In the genomic region with DNA sequence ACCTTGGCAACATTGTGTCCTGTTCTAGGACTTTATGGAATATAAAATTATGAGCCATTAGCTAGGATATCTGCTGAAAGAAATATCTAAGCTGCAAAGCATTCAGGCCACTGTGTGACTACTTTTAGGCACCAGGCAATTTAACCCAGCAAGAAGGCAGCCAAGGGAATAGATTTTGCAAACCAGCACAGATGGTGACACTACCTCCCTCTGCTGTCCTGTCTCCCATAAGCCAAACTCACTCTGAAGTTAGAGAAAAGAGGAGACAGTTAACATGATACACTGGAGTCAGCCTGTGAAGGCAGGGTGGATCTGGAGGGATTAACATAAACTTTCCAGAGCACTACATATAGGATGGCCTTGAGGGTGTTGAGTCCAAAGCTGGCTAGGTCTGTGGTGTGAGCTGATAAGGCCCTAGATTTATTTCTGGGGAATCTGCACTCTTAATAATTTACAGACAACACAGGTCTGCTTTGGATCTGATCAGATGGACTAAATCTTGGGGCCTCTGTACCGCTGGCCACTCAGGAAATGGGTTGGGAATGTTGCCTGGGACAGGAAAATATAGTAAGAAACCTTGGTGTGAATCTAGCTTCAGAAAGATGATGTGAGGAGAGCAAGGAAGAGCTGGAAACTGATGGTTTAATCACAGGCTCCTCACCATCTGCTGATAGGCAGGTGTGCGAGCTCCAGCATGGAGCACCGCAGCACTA, we compare ENCODE assay signal across 12 cellular contexts.
A peak's percentile ranks its signal among the peaks of the same experiment; 100 is the strongest.
DNase-seq lines count a peak whose midpoint lies in the region; ATAC-seq and TF ChIP-seq lines count a peak whose summit lies in the region.
"Had no signal": no experiment of that assay in that cellular context is flagged by ENCODE, and none has a peak within 500 bp of the region (broad histone marks: within the 10 kb centered on the region; RNA-seq: fewer than 3 reads in every experiment).

No MANE protein-coding gene starts in this region.

- no peaks in the 10 kb centered on the region for H3K79me2 ChIP-seq in hepatocyte

- no peaks in the 10 kb centered on the region for H3K9me2 ChIP-seq in hepatocyte (replicated peaks; ENCODE audit: insufficient read depth)

- H3K9me3 Mint-ChIP-seq in activated T-helper 1 cell treated with anti-CD3 and anti-CD28 coated beads, Interleukin-12 subunit alpha, Interleukin-12 subunit beta, Interleukin-2, Interleukin-4 antibody, amounts not matched to agents 30 ng/mL and 10 ng/mL and 1 ng/mL, durations not matched to agents 14 hours and 24 hours and 36 hours, result no peaks in the 10 kb centered on the region

- H3K4me3 ChIP-seq in foreskin fibroblast (ENCODE audit: low read depth in 1 of 2, low read length in 2 of 2) (no peak overlapping the region), hepatocyte (no peak overlapping the region)
- H3K4me3 ChIP-seq: colonic mucosa, thoracic aorta had no signal

- no peak overlapping the region for H3K27ac ChIP-seq in hepatocyte
- H3K27ac ChIP-seq: thoracic aorta had no signal

- peak overlapping the region; percentile 3 for H3K27ac Mint-ChIP-seq in activated T-helper 1 cell treated with anti-CD3 and anti-CD28 coated beads, Interleukin-12 subunit alpha, Interleukin-12 subunit beta, Interleukin-2, Interleukin-4 antibody, amounts not matched to agents 30 ng/mL and 10 ng/mL and 1 ng/mL, durations not matched to agents 14 hours and 24 hours and 36 hours

- no peak overlapping the region for H2AFZ ChIP-seq in hepatocyte

- H3K36me3 ChIP-seq in hepatocyte (replicated peaks; ENCODE audit: insufficient read depth, low read depth), result no peaks in the 10 kb centered on the region
- H3K36me3 ChIP-seq: colonic mucosa, thoracic aorta had no signal

- H3K9me3 ChIP-seq in hepatocyte (ENCODE audit: low read depth), result no peaks in the 10 kb centered on the region
- H3K9me3 ChIP-seq: Caco-2, colonic mucosa, thoracic aorta had no signal

- H4K20me1 ChIP-seq in hepatocyte (ENCODE audit: insufficient read depth, poor library complexity, severe bottlenecking), result no peaks in the 10 kb centered on the region

- no peaks in the 10 kb centered on the region for H3K4me1 ChIP-seq in hepatocyte (ENCODE audit: insufficient read depth)
- H3K4me1 ChIP-seq: colonic mucosa had no signal

- peaks cover 19% of the 10 kb centered on the region for H3K4me1 Mint-ChIP-seq in activated T-helper 1 cell treated with anti-CD3 and anti-CD28 coated beads, Interleukin-12 subunit alpha, Interleukin-12 subunit beta, Interleukin-2, Interleukin-4 antibody, amounts not matched to agents 30 ng/mL and 10 ng/mL and 1 ng/mL, durations not matched to agents 14 hours and 24 hours and 36 hours (ENCODE audit: low read depth)

- no peak overlapping the region for H3K4me3 Mint-ChIP-seq in activated T-helper 1 cell treated with anti-CD3 and anti-CD28 coated beads, Interleukin-12 subunit alpha, Interleukin-12 subunit beta, Interleukin-2, Interleukin-4 antibody, amounts not matched to agents 30 ng/mL and 10 ng/mL and 1 ng/mL, durations not matched to agents 14 hours and 24 hours and 36 hours

- H3K27me3 Mint-ChIP-seq in activated T-helper 1 cell treated with anti-CD3 and anti-CD28 coated beads, Interleukin-12 subunit alpha, Interleukin-12 subunit beta, Interleukin-2, Interleukin-4 antibody, amounts not matched to agents 30 ng/mL and 10 ng/mL and 1 ng/mL, durations not matched to agents 14 hours and 24 hours and 36 hours (ENCODE audit: insufficient read depth), result peaks cover 7% of the 10 kb centered on the region

- no peak for ATAC-seq in omental fat pad (ENCODE audit: low FRiP score)
- ATAC-seq in activated CD4-positive, CD25-positive, alpha-beta regulatory T cell treated with anti-CD3 and anti-CD28 coated beads, Interleukin-2, amount 50 U/mL, for 24 hours, result no peak

- peak; percentile 38 for DNase-seq in ELF-1 (ENCODE audit: low read depth, low spot score)
- peak; percentile 33 for DNase-seq in HT-29 (ENCODE audit: low spot score)
- DNase-seq in activated T-helper 1 cell treated with anti-CD3 and anti-CD28 coated beads, Interleukin-12 subunit alpha, Interleukin-12 subunit beta, Interleukin-2, Interleukin-4 antibody, amounts not matched to agents 30 ng/mL and 10 ng/mL and 1 ng/mL, durations not matched to agents 14 hours and 24 hours and 36 hours (ENCODE audit: low spot score), result no peak
- peak; percentile 28 to 58 for DNase-seq in foreskin fibroblast
- DNase-seq in hepatocyte (ENCODE audit: low spot score), result no peak
- DNase-seq in omental fat pad (ENCODE audit: low spot score), result no peak
- DNase-seq: activated gamma-delta T cell, Caco-2, colonic mucosa, mesenchymal stem cell had no signal

- intact Hi-C loops in activated T-helper 1 cell treated with anti-CD3 and anti-CD28 coated beads, Interleukin-12 subunit alpha, Interleukin-12 subunit beta, Interleukin-2, Interleukin-4 antibody, amounts not matched to agents 30 ng/mL and 10 ng/mL and 1 ng/mL, durations not matched to agents 14 hours and 24 hours and 36 hours (cut with micrococcal nuclease), result loop anchor here (5.0 kb wide), 1 partner anchor 698 kb away; no protein-coding TSS in a partner anchor

- peaks cover 10% of the 10 kb centered on the region for H3K27me3 ChIP-seq in hepatocyte
- H3K27me3 ChIP-seq: colonic mucosa had no signal

- TF ChIP-seq CTCF in foreskin fibroblast (IDR thresholded peaks at IDR 0.05; ENCODE audit: low read depth, low read length) (peak; percentile 15), hepatocyte (IDR thresholded peaks at IDR 0.05; ENCODE audit: poor library complexity) (no peak), omental fat pad (IDR thresholded peaks at IDR 0.05) (no peak)

- no peaks in the 10 kb centered on the region for H3K36me3 Mint-ChIP-seq in activated T-helper 1 cell treated with anti-CD3 and anti-CD28 coated beads, Interleukin-12 subunit alpha, Interleukin-12 subunit beta, Interleukin-2, Interleukin-4 antibody, amounts not matched to agents 30 ng/mL and 10 ng/mL and 1 ng/mL, durations not matched to agents 14 hours and 24 hours and 36 hours (ENCODE audit: low read depth)

- 64% methylated on average over 3 of the region's 3 CpGs for WGBS in hepatocyte (ENCODE audit: low lambda C conversion rate, missing lambda C conversion rate)

- H3K4me2 ChIP-seq in hepatocyte, result no peak overlapping the region

Comparison
In these comparisons a context has a peak if more than half of its experiments do, and no peak if none do; other contexts are left out.
1. DNase-seq: peak in ELF-1 (single experiment), HT-29 (single experiment) and foreskin fibroblast (2 of 2); none in activated T-helper 1 cell treated with anti-CD3 and anti-CD28 coated beads, Interleukin-12 subunit alpha, Interleukin-12 subunit beta, Interleukin-2, Interleukin-4 antibody, amounts not matched to agents 30 ng/mL and 10 ng/mL and 1 ng/mL, durations not matched to agents 14 hours and 24 hours and 36 hours (single experiment), hepatocyte (single experiment) and omental fat pad (single experiment).